Comparison of ENCODE assay signal across 20 cellular contexts in genomic region chr7:30731619-30732018, GRCh38. TPM values are rescaled to one million over a fixed set of nuclear protein-coding genes. Genes with fewer than 3 reads are reported as not detected.
DNase-seq lines count a peak whose midpoint lies in the region; ATAC-seq and TF ChIP-seq lines count a peak whose summit lies in the region.
"Had no signal": no experiment of that assay in that cellular context is flagged by ENCODE, and none has a peak within 500 bp of the region (broad histone marks: within the 10 kb centered on the region; RNA-seq: fewer than 3 reads in every experiment).

No MANE protein-coding gene starts in this region.

- no peak overlapping the region for H3K18ac ChIP-seq in neuronal stem cell (ENCODE audit: low read length)

- DNase-seq in SHP77 (lab: John Stamatoyannopoulos, UW) (peak; percentile 9 to 32), SHP77 treated with DMSO at 0.1 percent for 48 hours (lab: John Stamatoyannopoulos, UW) (no peak), LHCN-M2 (ENCODE audit: low read depth) (peak; percentile 8), WERI-Rb-1 (peak; percentile 77), neuronal stem cell (ENCODE audit: low spot score) (no peak), left ventricle myocardium inferior (no peak)
- DNase-seq: activated CD4-positive, alpha-beta T cell treated with anti-CD3 and anti-CD28 coated beads for 36 hours; activated effector memory CD4-positive, alpha-beta T cell treated with anti-CD3 and anti-CD28 coated beads, Interleukin-2, amount 50 U/mL, for 16 hours; amniotic stem cell; BE2C; Caco-2; lower lobe of right lung; NCI-H1105 treated with DMSO at 0.1 percent for 48 hours; NCI-H2171 treated with DMSO at 0.1 percent for 48 hours; stimulated activated CD8-positive, alpha-beta memory T cell treated with anti-CD3 and anti-CD28 coated beads, Interleukin-4, amount 100 ng/mL, for 48 hours had no signal

- H3K4me2 ChIP-seq in neuronal stem cell (ENCODE audit: insufficient read depth, low read length, poor library complexity, severe bottlenecking) = no peak overlapping the region

- no peak overlapping the region for H2AK5ac ChIP-seq in neuronal stem cell (ENCODE audit: low read depth, low read length)

- peak overlapping the region; percentile 52 for H3K23ac ChIP-seq in neuronal stem cell (ENCODE audit: low read depth, low read length, poor library complexity)

- ATAC-seq in HG02884 (IDR thresholded peaks at IDR 0.05; ENCODE audit: unreplicated experiment) = no peak
- ATAC-seq in GM21515 (IDR thresholded peaks at IDR 0.05; ENCODE audit: unreplicated experiment) = no peak
- ATAC-seq: activated CD4-positive, alpha-beta T cell treated with anti-CD3 and anti-CD28 coated beads for 36 hours; lower lobe of right lung had no signal

- intact Hi-C loops in left ventricle myocardium inferior (cut with micrococcal nuclease) = loop anchor here (10.0 kb wide), 1 partner anchor 107 kb away; no protein-coding TSS in a partner anchor

- H3K4me1 ChIP-seq in neuronal stem cell (ENCODE audit: control insufficient read depth in 2 of 2, insufficient read depth in 1 of 2, low read depth in 1 of 2, low read length in 2 of 2) (no peaks in the 10 kb centered on the region), left ventricle myocardium inferior (no peaks in the 10 kb centered on the region)
- H3K4me1 ChIP-seq: BE2C, lower lobe of right lung had no signal

- H3K79me1 ChIP-seq in neuronal stem cell (ENCODE audit: low read depth, low read length) = no peaks in the 10 kb centered on the region

- H3K4ac ChIP-seq in neuronal stem cell (ENCODE audit: low read length) = no peak overlapping the region

- no CpG with 5 or more reads among the region's 10 CpGs for WGBS in neuronal stem cell (ENCODE audit: extremely low coverage in 2 of 2, insufficient read length in 2 of 2, insufficient replicate concordance in 1 of 2), 2 donors

- H2BK5ac ChIP-seq in neuronal stem cell (ENCODE audit: low read length) = no peak overlapping the region

- H3K9me3 ChIP-seq in WERI-Rb-1 (ENCODE audit: severe bottlenecking) (no peaks in the 10 kb centered on the region), neuronal stem cell (replicated peaks in 1 of 2; ENCODE audit: control insufficient read depth in 2 of 2, insufficient read depth in 1 of 2, low read depth in 1 of 2, low read length in 2 of 2) (no peaks in the 10 kb centered on the region), left ventricle myocardium inferior (replicated peaks) (no peaks in the 10 kb centered on the region)
- H3K9me3 ChIP-seq: BE2C, Caco-2, HAP-1, lower lobe of right lung had no signal

- H4K8ac ChIP-seq in neuronal stem cell (ENCODE audit: low read depth, low read length) = no peak overlapping the region

- peak overlapping the region; percentile 27 for H3K9ac ChIP-seq in neuronal stem cell (ENCODE audit: low read depth, low read length, poor library complexity)

- H2BK15ac ChIP-seq in neuronal stem cell (ENCODE audit: low read length) = no peak overlapping the region

- no peak overlapping the region for H2BK12ac ChIP-seq in neuronal stem cell (ENCODE audit: low read length)

- H3K36me3 ChIP-seq in WERI-Rb-1 (no peaks in the 10 kb centered on the region), neuronal stem cell (replicated peaks in 1 of 2; ENCODE audit: control insufficient read depth in 2 of 2, insufficient read depth in 2 of 2, low read length in 2 of 2) (peaks cover 0 to 2% of the 10 kb centered on the region in 2 donors), left ventricle myocardium inferior (no peaks in the 10 kb centered on the region)
- H3K36me3 ChIP-seq: BE2C, HAP-1, lower lobe of right lung had no signal

- no peak overlapping the region for H2AFZ ChIP-seq in neuronal stem cell (ENCODE audit: low read length)

- H3K4me3 ChIP-seq in WERI-Rb-1 (ENCODE audit: low read depth, low read length) (no peak overlapping the region), neuronal stem cell (ENCODE audit: low read length in 2 of 2) (no peak overlapping the region), left ventricle myocardium inferior (no peak overlapping the region)
- H3K4me3 ChIP-seq: HAP-1, lower lobe of right lung had no signal

- H3K27ac ChIP-seq in WERI-Rb-1 (peak overlapping the region; percentile 54; the same call in 1 of the 2 replicates), neuronal stem cell (replicated peaks; ENCODE audit: low read length) (no peak overlapping the region), left ventricle myocardium inferior (replicated peaks) (no peak overlapping the region)
- H3K27ac ChIP-seq: lower lobe of right lung, RWPE1 had no signal

- peak overlapping the region; percentile 67 for H3K14ac ChIP-seq in neuronal stem cell (ENCODE audit: low read length)

- no peak overlapping the region for H2BK120ac ChIP-seq in neuronal stem cell (ENCODE audit: low read depth, low read length)

- H4K91ac ChIP-seq in neuronal stem cell (ENCODE audit: low read depth, low read length, poor library complexity) = no peak overlapping the region

- H3K27me3 ChIP-seq in WERI-Rb-1 (ENCODE audit: insufficient read depth, low read depth, severe bottlenecking) (no peaks in the 10 kb centered on the region), neuronal stem cell (ENCODE audit: control insufficient read depth in 3 of 3, insufficient read depth in 3 of 3, low read depth in 1 of 3, low read length in 3 of 3) (peaks cover 0 to 29% (median 0%) of the 10 kb centered on the region in 3 experiments), left ventricle myocardium inferior (ENCODE audit: low read depth) (peaks cover 30% of the 10 kb centered on the region)
- H3K27me3 ChIP-seq: BE2C had no signal

- TF ChIP-seq CTCF in WERI-Rb-1 (IDR thresholded peaks at IDR 0.05; ENCODE audit: low read depth, low read length) (no peak), left ventricle myocardium inferior (IDR thresholded peaks at IDR 0.05; ENCODE audit: borderline replicate concordance) (no peak)

RNA-seq across cellular contexts. Expression of gene INMT, which starts 20.3 kb away (rescaled TPM):
- total RNA-seq in LHCN-M2 (2014; rRNA removed) (1.4 and 1.7 TPM in 2 replicates), left ventricle myocardium inferior (49.5 TPM)
- polyA plus RNA-seq in LHCN-M2 (2012) = 1.1 TPM
- 0.79 TPM for polyA plus RNA-seq in neuronal stem cell (2013, experiment 1 of 2)
- polyA plus RNA-seq in neuronal stem cell (2013, experiment 2 of 2) = 1.1 TPM
- total RNA-seq: A172 had no signal

RNA-seq across cellular contexts. Expression of gene MINDY4, which starts 39.6 kb away (rescaled TPM):
- total RNA-seq in LHCN-M2 (2014; rRNA removed) (3.7 and 5.1 TPM in 2 replicates), left ventricle myocardium inferior (3.8 TPM)
- 1.4 TPM for polyA plus RNA-seq in LHCN-M2 (2012)
- 2.4 TPM for polyA plus RNA-seq in neuronal stem cell (2013, experiment 1 of 2)
- polyA plus RNA-seq in neuronal stem cell (2013, experiment 2 of 2) = 2.7 TPM

RNA-seq across cellular contexts. Expression of gene CRHR2, which starts 49.4 kb away (rescaled TPM):
- not detected in 2 replicates for total RNA-seq in LHCN-M2 (2014; rRNA removed)
- polyA plus RNA-seq in LHCN-M2 (2012) = not detected
- polyA plus RNA-seq in neuronal stem cell (2013, experiment 1 of 2) = 0.08 TPM
- 0.04 TPM for polyA plus RNA-seq in neuronal stem cell (2013, experiment 2 of 2)
- total RNA-seq in left ventricle myocardium inferior = 0.19 TPM
- total RNA-seq: A172; activated CD4-positive, alpha-beta T cell treated with anti-CD3 and anti-CD28 coated beads for 36 hours; Caco-2; lower lobe of right lung had no signal

Comparison
In these comparisons a context has a peak if more than half of its experiments do, and no peak if none do; other contexts are left out.
1. DNase-seq: peak in SHP77 (2 of 2), LHCN-M2 (single experiment) and WERI-Rb-1 (single experiment); none in SHP77 treated with DMSO at 0.1 percent for 48 hours (single experiment), neuronal stem cell (single experiment) and left ventricle myocardium inferior (single experiment).
2. RNA of gene INMT, which starts 20.3 kb away (total RNA-seq): 49.5 TPM in left ventricle myocardium inferior (single experiment); 1.4 to 1.7 TPM in LHCN-M2; every median in the first group is over 10 times any median in the second.